ENCODE assay signal across 12 cellular contexts in genomic region chr12:22981711-22982110, GRCh38.
DNase-seq lines count a peak whose midpoint lies in the region; ATAC-seq, FAIRE-seq and TF ChIP-seq lines count a peak whose summit lies in the region.
"Had no signal": no experiment of that assay in that cellular context is flagged by ENCODE, and none has a peak within 500 bp of the region (broad histone marks: within the 10 kb centered on the region; RNA-seq: fewer than 3 reads in every experiment).

No MANE protein-coding gene starts in this region.

- no peaks in the 10 kb centered on the region for H3K4me1 Mint-ChIP-seq in natural killer cell

- no peaks in the 10 kb centered on the region for H3K79me1 ChIP-seq in mesendoderm (ENCODE audit: low read length)

- no peaks in the 10 kb centered on the region for H3K9me3 ChIP-seq in MM.1S (replicated peaks; ENCODE audit: insufficient read depth, low read length)
- H3K9me3 ChIP-seq: right atrium auricular region, tibial nerve had no signal

- ATAC-seq in natural killer cell, result no peak
- ATAC-seq: Right ventricle myocardium inferior had no signal

- H3K4me3 Mint-ChIP-seq in natural killer cell, result no peak overlapping the region

- DNase-seq in ELF-1 (ENCODE audit: low read depth, low spot score) (peak; percentile 10), LNCaP clone FGC (ENCODE audit: low read depth) (peak; percentile 18), bronchial epithelial cell (ENCODE audit: low read depth) (peak; percentile 40), mesendoderm (peak; percentile 51), A172 (ENCODE audit: low spot score) (no peak), MM.1S (no peak), natural killer cell (no peak)
- DNase-seq: head of caudate nucleus, NCI-H2171 treated with DMSO at 0.1 percent for 48 hours had no signal

- H3K9me3 Mint-ChIP-seq in natural killer cell, result no peaks in the 10 kb centered on the region

- H3F3A ChIP-seq in MM.1S (ENCODE audit: insufficient read depth, low read length), result no peaks in the 10 kb centered on the region

- no peaks in the 10 kb centered on the region for H3K36me3 Mint-ChIP-seq in natural killer cell

- no peaks in the 10 kb centered on the region for H4K20me1 ChIP-seq in MM.1S (ENCODE audit: insufficient read depth, low read length)

- H3K4me3 ChIP-seq in LNCaP clone FGC (ENCODE audit: low read depth, low read length) (no peak overlapping the region), bronchial epithelial cell (ENCODE audit: low read depth, low read length) (no peak overlapping the region), mesendoderm (ENCODE audit: low read length) (no peak overlapping the region), MM.1S (ENCODE audit: low read length) (no peak overlapping the region)
- H3K4me3 ChIP-seq: right atrium auricular region, tibial nerve had no signal

- H3K27me3 ChIP-seq in bronchial epithelial cell (ENCODE audit: control insufficient read depth, insufficient read depth, low read length), result no peaks in the 10 kb centered on the region
- H3K27me3 ChIP-seq in mesendoderm (ENCODE audit: insufficient read depth, low read length, poor library complexity), result no peaks in the 10 kb centered on the region
- H3K27me3 ChIP-seq in MM.1S (replicated peaks; ENCODE audit: insufficient read depth, low read length), result no peaks in the 10 kb centered on the region
- H3K27me3 ChIP-seq: right atrium auricular region, tibial nerve had no signal

- H3K27ac ChIP-seq in mesendoderm (ENCODE audit: low read depth, low read length), result no peak overlapping the region
- H3K27ac ChIP-seq in MM.1S (ENCODE audit: low read length), result no peak overlapping the region
- H3K27ac ChIP-seq: right atrium auricular region, tibial nerve had no signal

- no peak overlapping the region for H3K23ac ChIP-seq in mesendoderm (ENCODE audit: low read length)

- no peaks in the 10 kb centered on the region for H3K36me3 ChIP-seq in bronchial epithelial cell (ENCODE audit: control insufficient read depth, insufficient read depth, low read length)
- H3K36me3 ChIP-seq in mesendoderm (ENCODE audit: control insufficient read depth, insufficient read depth, low read length), result no peaks in the 10 kb centered on the region
- H3K36me3 ChIP-seq in MM.1S (replicated peaks; ENCODE audit: insufficient read depth, low read length), result no peaks in the 10 kb centered on the region
- H3K36me3 ChIP-seq: right atrium auricular region, tibial nerve had no signal

- H2BK120ac ChIP-seq in mesendoderm (ENCODE audit: low read depth, low read length), result no peak overlapping the region

- no CpG with 5 or more reads among the region's 3 CpGs for WGBS in mesendoderm (ENCODE audit: extremely low coverage, insufficient coverage, low lambda C conversion rate)

- no peak overlapping the region for H2AFZ ChIP-seq in MM.1S (ENCODE audit: low read length)

- H3K79me2 ChIP-seq in mesendoderm (ENCODE audit: control insufficient read depth, insufficient read depth, low read length) (no peaks in the 10 kb centered on the region), MM.1S (ENCODE audit: low read length) (no peaks in the 10 kb centered on the region)

- peak overlapping the region; percentile 52 for H3K18ac ChIP-seq in mesendoderm (ENCODE audit: low read length)

- H3K27me3 Mint-ChIP-seq in natural killer cell (ENCODE audit: low read depth in 2 of 2), result peaks cover 0 to under 1% of the 10 kb centered on the region in 2 donors

- H4K5ac ChIP-seq in mesendoderm (ENCODE audit: low read length), result no peak overlapping the region

- H3K9me2 ChIP-seq in MM.1S (replicated peaks; ENCODE audit: insufficient read depth, low read length), result no peaks in the 10 kb centered on the region

- no peak overlapping the region for H3K27ac Mint-ChIP-seq in natural killer cell

- peak overlapping the region; percentile 57 for H2BK15ac ChIP-seq in mesendoderm (replicated peaks; ENCODE audit: low read depth)

- TF ChIP-seq CTCF in LNCaP clone FGC (IDR thresholded peaks at IDR 0.05; ENCODE audit: control insufficient read depth, extremely low read depth, insufficient read depth) (peak; percentile 62), bronchial epithelial cell (IDR thresholded peaks at IDR 0.05; ENCODE audit: insufficient read depth, low read length, severe bottlenecking) (peak; percentile 20), MM.1S (IDR thresholded peaks at IDR 0.05; ENCODE audit: low read length) (no peak), natural killer cell (IDR thresholded peaks at IDR 0.05) (no peak)

- intact Hi-C loops in natural killer cell (cut with micrococcal nuclease), result no loop called here

- H3K56ac ChIP-seq in mesendoderm (ENCODE audit: low read length), result no peak overlapping the region

- no peaks in the 10 kb centered on the region for H3K4me1 ChIP-seq in mesendoderm (ENCODE audit: control insufficient read depth, low read depth, low read length)
- no peaks in the 10 kb centered on the region for H3K4me1 ChIP-seq in MM.1S (ENCODE audit: low read length)
- H3K4me1 ChIP-seq: right atrium auricular region, tibial nerve had no signal

- no peak overlapping the region for H3K4ac ChIP-seq in mesendoderm (ENCODE audit: low read depth, low read length)

- no peak for FAIRE-seq in bronchial epithelial cell (lab: Jason Lieb, UNC)

- H2AK5ac ChIP-seq in mesendoderm (ENCODE audit: low read length), result no peak overlapping the region

- H3K4me2 ChIP-seq in mesendoderm (ENCODE audit: low read length), result no peak overlapping the region
- no peak overlapping the region for H3K4me2 ChIP-seq in MM.1S (ENCODE audit: low read depth, low read length)

- no peak overlapping the region for H4K8ac ChIP-seq in mesendoderm (ENCODE audit: low read depth, low read length)

- no peak overlapping the region for H3K9ac ChIP-seq in mesendoderm (ENCODE audit: low read length)
- H3K9ac ChIP-seq in MM.1S (ENCODE audit: low read length), result no peak overlapping the region

- no peak overlapping the region for H2BK5ac ChIP-seq in mesendoderm (ENCODE audit: low read length)

Comparison
In these comparisons a context has a peak if more than half of its experiments do, and no peak if none do; other contexts are left out.
1. DNase-seq: peak in ELF-1 (single experiment), LNCaP clone FGC (single experiment), bronchial epithelial cell (single experiment) and mesendoderm (single experiment); none in A172 (single experiment), MM.1S (single experiment) and natural killer cell (single experiment).
2. CTCF ChIP-seq: peak in LNCaP clone FGC (single experiment) and bronchial epithelial cell (single experiment); none in MM.1S (single experiment) and natural killer cell (single experiment).